In the genomic region with DNA sequence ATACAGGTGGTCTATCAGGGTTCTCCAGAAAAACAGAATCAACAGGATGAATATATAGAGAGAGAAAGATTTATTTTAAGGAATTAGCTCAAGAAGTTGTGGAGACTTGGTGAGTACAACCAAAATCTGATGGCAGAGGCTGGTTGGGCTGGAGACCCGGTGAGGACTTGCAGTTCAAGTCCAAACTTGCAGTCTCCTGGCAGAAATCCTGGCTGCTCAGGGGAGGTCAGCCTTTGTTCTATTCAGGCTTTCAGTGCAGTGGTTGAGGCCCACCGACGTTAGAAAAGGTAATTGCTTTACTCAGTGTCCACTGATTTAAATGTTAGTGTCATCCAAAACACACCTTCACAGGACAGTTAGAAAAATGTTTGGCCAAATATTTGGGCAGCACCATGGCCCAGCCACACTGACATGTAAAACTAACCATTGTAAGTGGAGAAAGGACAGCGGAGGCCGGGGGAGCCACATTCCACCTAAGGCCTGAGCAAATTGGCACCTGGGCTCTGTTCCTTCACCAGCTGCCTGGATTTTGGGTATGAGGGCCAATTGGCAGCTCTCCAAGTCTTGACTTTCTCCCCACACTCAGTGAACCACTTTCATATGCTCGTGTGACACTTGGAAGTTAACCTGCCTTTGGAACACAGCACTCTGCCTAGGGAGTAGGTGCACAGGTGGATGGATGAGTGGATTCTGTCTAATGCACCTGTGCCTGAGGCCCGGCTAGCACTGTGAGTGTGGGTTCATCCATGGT, we compare ENCODE assay signal across 23 cellular contexts. TPM values are rescaled to one million over a fixed set of nuclear protein-coding genes. Genes with fewer than 3 reads are reported as not detected.
"Had no signal": no experiment of that assay in that cellular context is flagged by ENCODE, and none has a peak within 500 bp of the region (broad histone marks: within the 10 kb centered on the region; RNA-seq: fewer than 3 reads in every experiment).

No MANE protein-coding gene starts in this region.

- H3K36me3 Mint-ChIP-seq: activated CD8-positive, alpha-beta memory T cell treated with anti-CD3 and anti-CD28 coated beads, Interleukin-2, amount 10 ng/mL, durations not matched to agents 7 days and 5 days; mesothelial cell of epicardium; stimulated activated effector memory CD8-positive, alpha-beta T cell treated with anti-CD3 and anti-CD28 coated beads, Interleukin-12 subunit alpha, Interleukin-12 subunit beta, amount 100 ng/mL, for 72 hours had no signal

- ATAC-seq: activated CD8-positive, alpha-beta memory T cell treated with anti-CD3 and anti-CD28 coated beads, Interleukin-2, amount 10 ng/mL, durations not matched to agents 7 days and 5 days; esophagus mucosa; gastroesophageal sphincter; heart left ventricle; left lobe of liver; stimulated activated effector memory CD8-positive, alpha-beta T cell treated with anti-CD3 and anti-CD28 coated beads, Interleukin-12 subunit alpha, Interleukin-12 subunit beta, amount 100 ng/mL, for 72 hours; upper lobe of right lung; WTC11 had no signal

- H3K4me1 Mint-ChIP-seq: activated CD4-positive, alpha-beta memory T cell treated with anti-CD3 and anti-CD28 coated beads, Interleukin-2, amount 10 ng/mL, durations not matched to agents 7 days and 5 days; activated CD8-positive, alpha-beta memory T cell treated with anti-CD3 and anti-CD28 coated beads, Interleukin-2, amount 10 ng/mL, durations not matched to agents 7 days and 5 days; mesothelial cell of epicardium; stimulated activated effector memory CD8-positive, alpha-beta T cell treated with anti-CD3 and anti-CD28 coated beads, Interleukin-12 subunit alpha, Interleukin-12 subunit beta, amount 100 ng/mL, for 72 hours; WTC11 had no signal

- H3K9me3 Mint-ChIP-seq: activated CD4-positive, alpha-beta memory T cell treated with anti-CD3 and anti-CD28 coated beads, Interleukin-2, amount 10 ng/mL, durations not matched to agents 7 days and 5 days; stimulated activated effector memory CD8-positive, alpha-beta T cell treated with anti-CD3 and anti-CD28 coated beads, Interleukin-12 subunit alpha, Interleukin-12 subunit beta, amount 100 ng/mL, for 72 hours had no signal

- DNase-seq: activated CD4-positive, alpha-beta memory T cell treated with anti-CD3 and anti-CD28 coated beads, Interleukin-2, amount 10 ng/mL, durations not matched to agents 7 days and 5 days; activated CD4-positive, alpha-beta T cell treated with anti-CD3 and anti-CD28 coated beads for 4 hours; activated CD8-positive, alpha-beta memory T cell treated with anti-CD3 and anti-CD28 coated beads, Interleukin-2, amount 10 ng/mL, durations not matched to agents 7 days and 5 days; activated naive CD4-positive, alpha-beta T cell treated with anti-CD3 and anti-CD28 coated beads, Interleukin-2, amount 50 U/mL, for 16 hours; effector CD4-positive, alpha-beta T cell; heart left ventricle; kidney; nucleus accumbens; sigmoid colon; stimulated activated CD4-positive, alpha-beta T cell treated with anti-CD3 and anti-CD28 coated beads, Interleukin-4, amount 100 ng/mL, for 24 hours; testis; upper lobe of right lung had no signal

- H3K4me3 Mint-ChIP-seq: activated CD4-positive, alpha-beta memory T cell treated with anti-CD3 and anti-CD28 coated beads, Interleukin-2, amount 10 ng/mL, durations not matched to agents 7 days and 5 days; activated CD8-positive, alpha-beta memory T cell treated with anti-CD3 and anti-CD28 coated beads, Interleukin-2, amount 10 ng/mL, durations not matched to agents 7 days and 5 days; mesothelial cell of epicardium; nephron; stimulated activated effector memory CD8-positive, alpha-beta T cell treated with anti-CD3 and anti-CD28 coated beads, Interleukin-12 subunit alpha, Interleukin-12 subunit beta, amount 100 ng/mL, for 72 hours; WTC11 had no signal

- H3K27ac Mint-ChIP-seq: activated CD4-positive, alpha-beta memory T cell treated with anti-CD3 and anti-CD28 coated beads, Interleukin-2, amount 10 ng/mL, durations not matched to agents 7 days and 5 days; activated CD8-positive, alpha-beta memory T cell treated with anti-CD3 and anti-CD28 coated beads, Interleukin-2, amount 10 ng/mL, durations not matched to agents 7 days and 5 days; mesothelial cell of epicardium; nephron; stimulated activated effector memory CD8-positive, alpha-beta T cell treated with anti-CD3 and anti-CD28 coated beads, Interleukin-12 subunit alpha, Interleukin-12 subunit beta, amount 100 ng/mL, for 72 hours; WTC11 had no signal

RNA-seq across cellular contexts. Expression of gene CACNG5, which starts 54.7 kb away (rescaled TPM):
- total RNA-seq: activated CD4-positive, alpha-beta memory T cell treated with anti-CD3 and anti-CD28 coated beads, Interleukin-2, amount 10 ng/mL, durations not matched to agents 7 days and 5 days; activated CD8-positive, alpha-beta memory T cell treated with anti-CD3 and anti-CD28 coated beads, Interleukin-2, amount 10 ng/mL, durations not matched to agents 7 days and 5 days; astrocyte; breast epithelium; esophagus mucosa; gastroesophageal sphincter; heart left ventricle; kidney; left lobe of liver; lung; mesothelial cell of epicardium; renal cortical epithelial cell; upper lobe of right lung had no signal
